In the genomic region with DNA sequence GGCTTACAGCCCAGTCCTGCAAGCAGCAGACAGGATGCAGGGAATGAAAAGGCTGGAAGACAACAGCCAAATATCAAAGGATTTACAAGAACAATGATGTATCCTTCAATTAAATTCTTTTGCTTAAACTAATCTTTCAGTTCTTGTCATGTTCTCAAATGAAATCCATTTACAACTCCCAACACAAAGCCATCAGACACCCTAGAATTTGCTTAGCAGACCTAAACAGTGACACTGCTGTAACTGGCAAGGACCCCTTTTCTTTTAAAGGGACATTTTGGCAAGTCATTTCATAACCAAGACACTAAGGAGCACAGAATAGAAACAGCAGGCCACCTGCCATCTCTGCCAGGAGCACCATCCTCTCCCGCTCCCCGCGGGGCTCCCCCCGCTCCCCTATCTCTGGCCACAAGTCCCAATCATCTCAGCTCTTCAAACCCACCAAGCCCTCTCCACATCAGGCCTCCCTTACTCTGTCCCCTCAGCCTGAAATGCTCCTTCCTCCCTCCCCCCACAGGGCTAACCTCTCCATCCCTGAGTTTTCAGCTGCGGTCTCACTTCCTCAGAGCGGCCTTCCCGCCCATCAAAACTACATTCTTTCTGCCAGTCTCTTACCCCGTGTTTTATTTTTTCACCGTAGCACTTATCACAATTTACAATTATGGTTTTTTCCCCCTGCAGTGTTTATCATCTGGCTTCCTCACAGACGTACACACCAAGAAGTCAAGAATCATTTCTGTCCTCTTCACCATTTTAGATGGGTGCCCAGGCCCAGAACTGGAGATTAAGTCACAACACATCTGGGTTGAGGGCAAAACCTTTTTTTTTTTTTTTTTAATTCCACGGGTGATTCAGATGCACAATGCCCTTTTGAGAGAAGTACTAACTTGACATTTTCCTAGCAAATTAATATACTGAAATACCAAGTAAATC, we compare ENCODE assay signal across 12 cellular contexts. TPM values are rescaled to one million over a fixed set of nuclear protein-coding genes. Genes with fewer than 3 reads are reported as not detected.
DNase-seq lines count a peak whose midpoint lies in the region; ATAC-seq and TF ChIP-seq lines count a peak whose summit lies in the region.
"Had no signal": no experiment of that assay in that cellular context is flagged by ENCODE, and none has a peak within 500 bp of the region (broad histone marks: within the 10 kb centered on the region; RNA-seq: fewer than 3 reads in every experiment).

No MANE protein-coding gene starts in this region.

- POLR2A ChIA-PET in WTC11 (lab: Charles Lee) = interaction anchor here (0.7 kb wide), 1 partner anchor 9 kb away, joined by 3 read pairs; no protein-coding TSS in a partner anchor
- POLR2A ChIA-PET in naive thymus-derived CD4-positive, alpha-beta T cell (lab: Charles Lee) = no interaction called here

- no peaks in the 10 kb centered on the region for H3K36me3 ChIP-seq in naive thymus-derived CD4-positive, alpha-beta T cell (ENCODE audit: control insufficient read depth in 2 of 3, insufficient read depth in 3 of 3, low read length in 3 of 3)
- no peaks in the 10 kb centered on the region for H3K36me3 ChIP-seq in right atrium auricular region

- H3K4me1 ChIP-seq in naive thymus-derived CD4-positive, alpha-beta T cell (ENCODE audit: control insufficient read depth in 2 of 2, insufficient read depth in 2 of 2, low read length in 2 of 2) = peaks cover 4 to 7% of the 10 kb centered on the region in 2 donors
- H3K4me1 ChIP-seq in right atrium auricular region = peaks cover 0 to 5% of the 10 kb centered on the region in 2 donors
- H3K4me1 ChIP-seq: psoas muscle had no signal

- no peaks in the 10 kb centered on the region for H3K9me3 ChIP-seq in naive thymus-derived CD4-positive, alpha-beta T cell (ENCODE audit: control insufficient read depth in 2 of 3, low read length in 3 of 3)
- no peaks in the 10 kb centered on the region for H3K9me3 ChIP-seq in right atrium auricular region
- H3K9me3 ChIP-seq: psoas muscle had no signal

- peak overlapping the region; percentile 86 for H3K27ac Mint-ChIP-seq in WTC11
- peak overlapping the region in 7 of 9 donors; percentile 3 to 62 (median 28) for H3K27ac Mint-ChIP-seq in naive thymus-derived CD4-positive, alpha-beta T cell

- intact Hi-C loops in naive thymus-derived CD4-positive, alpha-beta T cell (cut with micrococcal nuclease) = no loop called here
- intact Hi-C loops in head of caudate nucleus (cut with DNase I) = no loop called here

- TF ChIP-seq CTCF in WTC11 (IDR thresholded peaks at IDR 0.05) = no peak
- no peak for TF ChIP-seq CTCF in right atrium auricular region (IDR thresholded peaks at IDR 0.05)

- H3K4me1 Mint-ChIP-seq in WTC11 = peaks cover 84% of the 10 kb centered on the region
- peaks cover 26 to 64% (median 54%) of the 10 kb centered on the region in 7 donors for H3K4me1 Mint-ChIP-seq in naive thymus-derived CD4-positive, alpha-beta T cell

- H3K36me3 Mint-ChIP-seq in WTC11 = no peaks in the 10 kb centered on the region
- peaks cover 0 to 3% (median 0%) of the 10 kb centered on the region in 5 donors for H3K36me3 Mint-ChIP-seq in naive thymus-derived CD4-positive, alpha-beta T cell

- no peaks in the 10 kb centered on the region for H3K9me3 Mint-ChIP-seq in WTC11
- peaks cover 0 to 1% (median 0%) of the 10 kb centered on the region in 11 donors for H3K9me3 Mint-ChIP-seq in naive thymus-derived CD4-positive, alpha-beta T cell

- CTCF ChIA-PET in WTC11 (lab: Charles Lee) = interaction anchor here (1.0 kb wide), 1 partner anchor 52 kb away, joined by 3 read pairs; no protein-coding TSS in a partner anchor
- CTCF ChIA-PET in naive thymus-derived CD4-positive, alpha-beta T cell (lab: Charles Lee) = no interaction called here

- peak; percentile 53 for ATAC-seq in GM18502 (IDR thresholded peaks at IDR 0.05; ENCODE audit: poor library complexity, unreplicated experiment)
- peak; percentile 81 for ATAC-seq in GM21825 (IDR thresholded peaks at IDR 0.05; ENCODE audit: unreplicated experiment)
- peak; percentile 67 for ATAC-seq in WTC11
- ATAC-seq in naive thymus-derived CD4-positive, alpha-beta T cell = no peak

- H3K27ac ChIP-seq in naive thymus-derived CD4-positive, alpha-beta T cell (ENCODE audit: low read depth, low read length) = no peak overlapping the region
- no peak overlapping the region for H3K27ac ChIP-seq in right atrium auricular region

- DNase-seq in WTC11 (ENCODE audit: low spot score) (no peak), right atrium auricular region (ENCODE audit: low spot score) (no peak), LoVo (ENCODE audit: low spot score) (no peak), head of caudate nucleus (no peak)
- DNase-seq in naive thymus-derived CD4-positive, alpha-beta T cell = no peak
- no peak for DNase-seq in activated CD8-positive, alpha-beta memory T cell treated with anti-CD3 and anti-CD28 coated beads for 24 hours
- DNase-seq: activated CD4-positive, alpha-beta T cell treated with anti-CD3 and anti-CD28 coated beads, Interleukin-2, amount 50 U/mL, for 48 hours; KBM-7; psoas muscle; SIG-M5 had no signal

- H3K27me3 Mint-ChIP-seq in WTC11 (ENCODE audit: low read depth) = no peaks in the 10 kb centered on the region
- no peaks in the 10 kb centered on the region for H3K27me3 Mint-ChIP-seq in naive thymus-derived CD4-positive, alpha-beta T cell

- no peak overlapping the region for H3K4me3 ChIP-seq in naive thymus-derived CD4-positive, alpha-beta T cell (ENCODE audit: low read length)
- no peak overlapping the region for H3K4me3 ChIP-seq in right atrium auricular region
- H3K4me3 ChIP-seq: psoas muscle had no signal

- peak overlapping the region; percentile 24 for H3K4me3 Mint-ChIP-seq in WTC11
- H3K4me3 Mint-ChIP-seq in naive thymus-derived CD4-positive, alpha-beta T cell = peak overlapping the region in 6 of 10 donors; percentile 25 to 56 (median 44)

- no peaks in the 10 kb centered on the region for H3K27me3 ChIP-seq in naive thymus-derived CD4-positive, alpha-beta T cell (ENCODE audit: control insufficient read depth in 2 of 2, insufficient read depth in 2 of 2, low read length in 2 of 2)
- no peaks in the 10 kb centered on the region for H3K27me3 ChIP-seq in right atrium auricular region

TF ChIP-seq in WTC11, 78 proteins besides CTCF, POLR2A, EP300 and RAD21:
- TF ChIP-seq FOXK1 (CRISPR knock-in tag; IDR thresholded peaks at IDR 0.05) = no peak

RNA-seq across cellular contexts. Expression of a gene that starts 45.8 kb away (rescaled TPM):
- total RNA-seq in WTC11 (2021) (19.1 to 22.7 TPM (median 20.8 TPM) in 3 replicates), right atrium auricular region (1 to 10 TPM; 1.8 to 5.7 TPM)
- total RNA-seq in naive thymus-derived CD4-positive, alpha-beta T cell = 10 to 100 TPM in 3 of 5 experiments, 1 to 10 TPM in 2; 3.3 to 31.6 (median 10.9) TPM
- 1 to 10 TPM; 6.8 to 7.8 TPM for polyA plus RNA-seq in naive thymus-derived CD4-positive, alpha-beta T cell
